2 cellular contexts compared by ENCODE assay signal in the genomic region with DNA sequence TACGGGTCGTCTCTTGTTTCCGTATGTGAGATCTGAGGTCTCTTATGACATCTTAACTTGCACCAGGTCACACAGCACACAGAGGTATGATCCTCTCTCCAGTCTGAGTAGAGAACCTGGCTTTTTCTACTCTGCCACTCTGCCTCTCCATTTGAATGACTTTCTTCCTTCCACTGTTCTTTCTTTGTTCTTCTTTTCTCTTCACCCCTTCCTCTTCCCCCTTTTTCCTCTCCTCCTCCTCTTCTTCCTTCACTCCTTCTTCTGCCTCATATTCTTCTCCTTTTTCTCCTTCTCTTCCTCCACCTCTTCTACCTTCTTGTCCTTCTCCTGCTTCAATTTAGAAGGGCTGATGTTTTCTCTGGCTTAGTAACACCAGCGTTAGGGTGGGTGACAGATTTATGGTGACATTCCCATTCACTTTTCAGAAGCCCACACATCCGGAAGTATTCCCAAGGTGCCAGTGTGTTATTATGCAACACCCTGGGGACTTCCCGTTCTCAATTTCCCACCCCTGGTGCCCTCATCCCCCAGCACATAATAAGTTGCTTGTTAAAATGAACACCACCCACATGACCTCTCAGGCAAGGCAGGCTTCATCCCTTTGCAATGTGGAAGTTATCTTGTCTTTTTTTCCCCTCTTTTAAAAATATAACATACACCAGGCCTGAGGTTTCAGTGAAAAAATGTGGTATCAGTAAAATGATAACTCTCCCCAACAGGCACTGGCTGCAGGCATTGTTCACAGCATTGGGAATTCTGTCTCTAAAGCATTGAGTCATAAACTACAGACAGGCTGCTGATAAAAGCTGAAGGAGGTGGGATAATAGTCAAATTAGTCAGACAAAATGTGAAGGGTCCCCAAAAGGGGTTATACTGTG.
A peak's percentile ranks its signal among the peaks of the same experiment; 100 is the strongest.
TF ChIP-seq lines count a peak whose summit lies in the region.

No MANE protein-coding gene starts in this region.

TF ChIP-seq in SK-N-SH, 30 proteins besides CTCF, POLR2A, EP300 and RAD21 (continued from another document):
- TF ChIP-seq SIN3A (IDR thresholded peaks at IDR 0.05; ENCODE audit: borderline replicate concordance, low read depth, low read length) (no peak), FOXM1 (IDR thresholded peaks at IDR 0.05; ENCODE audit: low read depth) (no peak), ELF1 (IDR thresholded peaks at IDR 0.05) (no peak), NFIC (IDR thresholded peaks at IDR 0.05; ENCODE audit: borderline replicate concordance) (no peak), TAF1 (IDR thresholded peaks at IDR 0.05; ENCODE audit: borderline replicate concordance, low read depth, low read length) (no peak), GATA2 (CRISPR knock-in tag; IDR thresholded peaks at IDR 0.05) (no peak), FOXJ3 (CRISPR knock-in tag; IDR thresholded peaks at IDR 0.05) (no peak), MXI1 (IDR thresholded peaks at IDR 0.05; ENCODE audit: low read depth, low read length) (no peak), TCF12 (IDR thresholded peaks at IDR 0.05) (peak; percentile 70), EZH2phosphoT487 (IDR thresholded peaks at IDR 0.05; ENCODE audit: borderline replicate concordance, low read depth) (no peak), FOSL2 (IDR thresholded peaks at IDR 0.05; ENCODE audit: borderline replicate concordance, low read depth) (no peak), GABPA (IDR thresholded peaks at IDR 0.05; ENCODE audit: low read depth) (no peak), NRF1 (IDR thresholded peaks at IDR 0.05; ENCODE audit: low read depth, low read length) (no peak), POLR2AphosphoS5 (IDR thresholded peaks at IDR 0.05; ENCODE audit: low read depth, low read length) (no peak), TEAD4 (IDR thresholded peaks at IDR 0.05; ENCODE audit: borderline replicate concordance, insufficient read depth) (0 out of 2 replicates have a peak, but pooled peaks have one; percentile 16)
- TF ChIP-seq, protein P1, sequence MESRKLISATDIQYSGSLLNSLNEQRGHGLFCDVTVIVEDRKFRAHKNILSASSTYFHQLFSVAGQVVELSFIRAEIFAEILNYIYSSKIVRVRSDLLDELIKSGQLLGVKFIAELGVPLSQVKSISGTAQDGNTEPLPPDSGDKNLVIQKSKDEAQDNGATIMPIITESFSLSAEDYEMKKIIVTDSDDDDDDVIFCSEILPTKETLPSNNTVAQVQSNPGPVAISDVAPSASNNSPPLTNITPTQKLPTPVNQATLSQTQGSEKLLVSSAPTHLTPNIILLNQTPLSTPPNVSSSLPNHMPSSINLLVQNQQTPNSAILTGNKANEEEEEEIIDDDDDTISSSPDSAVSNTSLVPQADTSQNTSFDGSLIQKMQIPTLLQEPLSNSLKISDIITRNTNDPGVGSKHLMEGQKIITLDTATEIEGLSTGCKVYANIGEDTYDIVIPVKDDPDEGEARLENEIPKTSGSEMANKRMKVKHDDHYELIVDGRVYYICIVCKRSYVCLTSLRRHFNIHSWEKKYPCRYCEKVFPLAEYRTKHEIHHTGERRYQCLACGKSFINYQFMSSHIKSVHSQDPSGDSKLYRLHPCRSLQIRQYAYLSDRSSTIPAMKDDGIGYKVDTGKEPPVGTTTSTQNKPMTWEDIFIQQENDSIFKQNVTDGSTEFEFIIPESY (IDR thresholded peaks at IDR 0.05; ENCODE audit: borderline replicate concordance, low read depth), result no peak
- TF ChIP-seq, protein P2, sequence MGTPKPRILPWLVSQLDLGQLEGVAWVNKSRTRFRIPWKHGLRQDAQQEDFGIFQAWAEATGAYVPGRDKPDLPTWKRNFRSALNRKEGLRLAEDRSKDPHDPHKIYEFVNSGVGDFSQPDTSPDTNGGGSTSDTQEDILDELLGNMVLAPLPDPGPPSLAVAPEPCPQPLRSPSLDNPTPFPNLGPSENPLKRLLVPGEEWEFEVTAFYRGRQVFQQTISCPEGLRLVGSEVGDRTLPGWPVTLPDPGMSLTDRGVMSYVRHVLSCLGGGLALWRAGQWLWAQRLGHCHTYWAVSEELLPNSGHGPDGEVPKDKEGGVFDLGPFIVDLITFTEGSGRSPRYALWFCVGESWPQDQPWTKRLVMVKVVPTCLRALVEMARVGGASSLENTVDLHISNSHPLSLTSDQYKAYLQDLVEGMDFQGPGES (IDR thresholded peaks at IDR 0.05; ENCODE audit: low read depth, low read length), result no peak
- TF ChIP-seq, protein P3, sequence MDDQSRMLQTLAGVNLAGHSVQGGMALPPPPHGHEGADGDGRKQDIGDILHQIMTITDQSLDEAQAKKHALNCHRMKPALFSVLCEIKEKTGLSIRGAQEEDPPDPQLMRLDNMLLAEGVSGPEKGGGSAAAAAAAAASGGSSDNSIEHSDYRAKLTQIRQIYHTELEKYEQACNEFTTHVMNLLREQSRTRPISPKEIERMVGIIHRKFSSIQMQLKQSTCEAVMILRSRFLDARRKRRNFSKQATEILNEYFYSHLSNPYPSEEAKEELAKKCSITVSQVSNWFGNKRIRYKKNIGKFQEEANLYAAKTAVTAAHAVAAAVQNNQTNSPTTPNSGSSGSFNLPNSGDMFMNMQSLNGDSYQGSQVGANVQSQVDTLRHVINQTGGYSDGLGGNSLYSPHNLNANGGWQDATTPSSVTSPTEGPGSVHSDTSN (IDR thresholded peaks at IDR 0.05), result peak; percentile 5; the same call in 1 of the 2 replicates

TF ChIP-seq in HepG2, 621 proteins besides CTCF, POLR2A, EP300 and RAD21:
- TF ChIP-seq, protein P4, sequence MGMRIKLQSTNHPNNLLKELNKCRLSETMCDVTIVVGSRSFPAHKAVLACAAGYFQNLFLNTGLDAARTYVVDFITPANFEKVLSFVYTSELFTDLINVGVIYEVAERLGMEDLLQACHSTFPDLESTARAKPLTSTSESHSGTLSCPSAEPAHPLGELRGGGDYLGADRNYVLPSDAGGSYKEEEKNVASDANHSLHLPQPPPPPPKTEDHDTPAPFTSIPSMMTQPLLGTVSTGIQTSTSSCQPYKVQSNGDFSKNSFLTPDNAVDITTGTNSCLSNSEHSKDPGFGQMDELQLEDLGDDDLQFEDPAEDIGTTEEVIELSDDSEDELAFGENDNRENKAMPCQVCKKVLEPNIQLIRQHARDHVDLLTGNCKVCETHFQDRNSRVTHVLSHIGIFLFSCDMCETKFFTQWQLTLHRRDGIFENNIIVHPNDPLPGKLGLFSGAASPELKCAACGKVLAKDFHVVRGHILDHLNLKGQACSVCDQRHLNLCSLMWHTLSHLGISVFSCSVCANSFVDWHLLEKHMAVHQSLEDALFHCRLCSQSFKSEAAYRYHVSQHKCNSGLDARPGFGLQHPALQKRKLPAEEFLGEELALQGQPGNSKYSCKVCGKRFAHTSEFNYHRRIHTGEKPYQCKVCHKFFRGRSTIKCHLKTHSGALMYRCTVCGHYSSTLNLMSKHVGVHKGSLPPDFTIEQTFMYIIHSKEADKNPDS (CRISPR knock-in tag; IDR thresholded peaks at IDR 0.05), result no peak
- TF ChIP-seq, protein P5, sequence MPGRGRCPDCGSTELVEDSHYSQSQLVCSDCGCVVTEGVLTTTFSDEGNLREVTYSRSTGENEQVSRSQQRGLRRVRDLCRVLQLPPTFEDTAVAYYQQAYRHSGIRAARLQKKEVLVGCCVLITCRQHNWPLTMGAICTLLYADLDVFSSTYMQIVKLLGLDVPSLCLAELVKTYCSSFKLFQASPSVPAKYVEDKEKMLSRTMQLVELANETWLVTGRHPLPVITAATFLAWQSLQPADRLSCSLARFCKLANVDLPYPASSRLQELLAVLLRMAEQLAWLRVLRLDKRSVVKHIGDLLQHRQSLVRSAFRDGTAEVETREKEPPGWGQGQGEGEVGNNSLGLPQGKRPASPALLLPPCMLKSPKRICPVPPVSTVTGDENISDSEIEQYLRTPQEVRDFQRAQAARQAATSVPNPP (CRISPR knock-in tag; IDR thresholded peaks at IDR 0.05), result no peak
- no peak for TF ChIP-seq IRF2 (CRISPR knock-in tag; IDR thresholded peaks at IDR 0.05)
- TF ChIP-seq, protein P6, sequence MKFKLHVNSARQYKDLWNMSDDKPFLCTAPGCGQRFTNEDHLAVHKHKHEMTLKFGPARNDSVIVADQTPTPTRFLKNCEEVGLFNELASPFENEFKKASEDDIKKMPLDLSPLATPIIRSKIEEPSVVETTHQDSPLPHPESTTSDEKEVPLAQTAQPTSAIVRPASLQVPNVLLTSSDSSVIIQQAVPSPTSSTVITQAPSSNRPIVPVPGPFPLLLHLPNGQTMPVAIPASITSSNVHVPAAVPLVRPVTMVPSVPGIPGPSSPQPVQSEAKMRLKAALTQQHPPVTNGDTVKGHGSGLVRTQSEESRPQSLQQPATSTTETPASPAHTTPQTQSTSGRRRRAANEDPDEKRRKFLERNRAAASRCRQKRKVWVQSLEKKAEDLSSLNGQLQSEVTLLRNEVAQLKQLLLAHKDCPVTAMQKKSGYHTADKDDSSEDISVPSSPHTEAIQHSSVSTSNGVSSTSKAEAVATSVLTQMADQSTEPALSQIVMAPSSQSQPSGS (CRISPR knock-in tag; IDR thresholded peaks at IDR 0.05), result no peak
- no peak for TF ChIP-seq KAT7 (CRISPR knock-in tag; IDR thresholded peaks at IDR 0.05; ENCODE audit: borderline replicate concordance)
